ENCODE assay signal across 5 cellular contexts in genomic region chr1:106899644-106900043, GRCh38.
"Had no signal": no experiment of that assay in that cellular context is flagged by ENCODE, and none has a peak within 500 bp of the region (broad histone marks: within the 10 kb centered on the region; RNA-seq: fewer than 3 reads in every experiment).

No MANE protein-coding gene starts in this region.

- DNase-seq: IMR-90, KBM-7, KG1 had no signal

- ATAC-seq: HepG2, K562 had no signal
